Comparison of ENCODE assay signal across 10 cellular contexts in genomic region chr1:67019600-67020136, GRCh38. TPM values are rescaled to one million over a fixed set of nuclear protein-coding genes. Genes with fewer than 3 reads are reported as not detected.
DNase-seq lines count a peak whose midpoint lies in the region; ATAC-seq, FAIRE-seq and TF ChIP-seq lines count a peak whose summit lies in the region.
"Had no signal": no experiment of that assay in that cellular context is flagged by ENCODE, and none has a peak within 500 bp of the region (broad histone marks: within the 10 kb centered on the region; RNA-seq: fewer than 3 reads in every experiment).

No MANE protein-coding gene starts in this region.

- TF ChIP-seq RAD21 in K562 (CRISPR knock-in tag; conservative IDR thresholded peaks at IDR 0.05 in 1 of 2, IDR thresholded peaks at IDR 0.05 in 1 of 2), result no peak

- POLR2A ChIA-PET in HEK293 (lab: Yijun Ruan, JAX) (interaction anchor here (1.5 kb wide), 1 partner anchor 34 kb away, joined by 8 read pairs; the partner anchor contains the start of gene SLC35D1), K562 (lab: Yijun Ruan, JAX) (interaction anchor here (1.1 to 1.3 kb wide), 2 partner anchors 17 to 19 kb away, joined by 3 read pairs; no protein-coding TSS in a partner anchor)

- CTCF ChIA-PET in HEK293 (lab: Yijun Ruan, JAX) (interaction anchor here (0.5 to 1.6 kb wide), 3 partner anchors 10 to 129 kb away, joined by 5 to 7 read pairs (median 6); no protein-coding TSS in a partner anchor), K562 (lab: Yijun Ruan, JAX; ENCODE audit: low intra/inter-chr PET ratio) (no interaction called here)

- ATAC-seq in K562 (no peak), GM21576 (IDR thresholded peaks at IDR 0.05; ENCODE audit: unreplicated experiment) (no peak), HG03108 (IDR thresholded peaks at IDR 0.05; ENCODE audit: unreplicated experiment) (no peak)

- no peaks in the 10 kb centered on the region for H3K79me2 ChIP-seq in K562 (ENCODE audit: control insufficient read depth, insufficient read depth, low read length)

- H3K27me3 ChIP-seq in K562 (ENCODE audit: control insufficient read depth in 2 of 2, insufficient read depth in 2 of 2, low read length in 2 of 2), result no peaks in the 10 kb centered on the region

- H3K36me3 ChIP-seq in HEK293 (ENCODE audit: control insufficient read depth in 2 of 2, insufficient read depth in 1 of 2, low read length in 2 of 2) (peaks cover 7 to 51% of the 10 kb centered on the region in 2 experiments), K562 (ENCODE audit: control insufficient read depth, insufficient read depth, low read length) (peaks cover 24% of the 10 kb centered on the region; the same call in 2 of the 3 replicates)

- no peak overlapping the region for H3K9ac ChIP-seq in K562 (ENCODE audit: insufficient read depth in 1 of 2, low read depth in 2 of 2, low read length in 2 of 2)

- DNase-seq in K562 (ENCODE audit: extremely low read depth in 1 of 4, low spot score in 3 of 4), result no peak
- peak; percentile 41 for DNase-seq in iPS DF 4.7 (ENCODE audit: extremely low read depth, low spot score)
- peak; percentile 45 for DNase-seq in skeletal muscle cell (ENCODE audit: low read depth)
- no peak for DNase-seq in activated CD4-positive, alpha-beta T cell treated with anti-CD3 and anti-CD28 coated beads for 1 hour
- DNase-seq in stimulated activated CD4-positive, alpha-beta T cell treated with anti-CD3 and anti-CD28 coated beads, Interleukin-4, amount 100 ng/mL, for 24 hours, result no peak
- DNase-seq: activated naive CD4-positive, alpha-beta T cell treated with anti-CD3 and anti-CD28 coated beads, Interleukin-2, amount 50 U/mL, for 16 hours; NCI-H1105 had no signal

- H3K27ac ChIP-seq in HEK293 (ENCODE audit: extremely low read depth, low read depth, low read length) (no peak overlapping the region), K562 (ENCODE audit: extremely low read depth, low read depth, low read length) (no peak overlapping the region)

- in situ Hi-C loops in K562 (cut with MboI), result no loop called here

- intact Hi-C loops in K562 (cut with micrococcal nuclease), result no loop called here

- H3K9me1 ChIP-seq in K562 (ENCODE audit: control insufficient read depth, insufficient read depth, low read length), result no peaks in the 10 kb centered on the region

- H3K9me3 ChIP-seq in HEK293 (ENCODE audit: control insufficient read depth, insufficient read depth, low read depth, low read length) (no peaks in the 10 kb centered on the region), K562 (replicated peaks; ENCODE audit: control insufficient read depth, insufficient read depth, low read depth, low read length) (no peaks in the 10 kb centered on the region)

- TF ChIP-seq EP300 in K562 (IDR thresholded peaks at IDR 0.05; ENCODE audit: low read length), result no peak

- no TSS peak for BruUV-seq in K562 (replicated peaks; lab: Mats Ljungman, UMichigan)

- no peaks in the 10 kb centered on the region; the same call in 1 of the 2 replicates for H3K4me1 ChIP-seq in HEK293 (ENCODE audit: control insufficient read depth, insufficient read depth, low read length)
- no peaks in the 10 kb centered on the region for H3K4me1 ChIP-seq in K562 (replicated peaks in 1 of 2; ENCODE audit: control insufficient read depth in 2 of 2, insufficient read depth in 2 of 2, low read length in 2 of 2)

- H3K4me2 ChIP-seq in K562 (ENCODE audit: insufficient read depth, low read length), result no peak overlapping the region

- no peak overlapping the region for H3K4me3 ChIP-seq in HEK293 (ENCODE audit: low read depth, low read length)
- H3K4me3 ChIP-seq in K562, result no peak overlapping the region
- no peak overlapping the region for H3K4me3 ChIP-seq in skeletal muscle cell (ENCODE audit: low read depth, low read length)

- TF ChIP-seq POLR2A in K562 (conservative IDR thresholded peaks at IDR 0.05), result no peak

- H4K20me1 ChIP-seq in K562 (replicated peaks; ENCODE audit: control insufficient read depth, insufficient read depth, low read length), result no peaks in the 10 kb centered on the region

- TF ChIP-seq CTCF in HEK293 (tag by site-specific recombination; IDR thresholded peaks at IDR 0.05) (no peak), K562 (IDR thresholded peaks at IDR 0.05 in 2 of 3, conservative IDR thresholded peaks at IDR 0.05 in 1 of 3; ENCODE audit: insufficient read depth in 2 of 3, low read depth in 1 of 3, low read length in 3 of 3) (no peak)

- FAIRE-seq in K562 (lab: Jason Lieb, UNC), result peak; percentile 19

- WGBS in K562 (ENCODE audit: insufficient coverage, low coverage, missing lambda C conversion rate), result 22% methylated on average over 1 of the region's 1 CpG

- no peak overlapping the region for H2AFZ ChIP-seq in K562 (ENCODE audit: low read depth, low read length)

TF ChIP-seq in HEK293, 187 proteins besides CTCF, POLR2A, EP300 and RAD21 (continues in another document):
- TF ChIP-seq SP2 (tag by site-specific recombination; IDR thresholded peaks at IDR 0.05), result 0 out of 2 replicates have a peak, but pooled peaks have one; percentile 10
- TF ChIP-seq ZFP69B (tag by site-specific recombination; IDR thresholded peaks at IDR 0.05), result 0 out of 2 replicates have a peak, but pooled peaks have one; percentile 17
- TF ChIP-seq ZNF221 (tag by site-specific recombination; IDR thresholded peaks at IDR 0.05; ENCODE audit: borderline replicate concordance), result no peak
- 0 out of 2 replicates have a peak, but pooled peaks have one; percentile 27 for TF ChIP-seq FEZF1 (tag by site-specific recombination; IDR thresholded peaks at IDR 0.05)
- 0 out of 2 replicates have a peak, but pooled peaks have one; percentile 31 for TF ChIP-seq ZNF549 (tag by site-specific recombination; IDR thresholded peaks at IDR 0.05)
- no peak for TF ChIP-seq ZNF24 (tag by site-specific recombination; IDR thresholded peaks at IDR 0.05)

TF ChIP-seq in K562, 482 proteins besides CTCF, POLR2A, EP300 and RAD21 (continues in another document):
- TF ChIP-seq KAT2B (IDR thresholded peaks at IDR 0.05; ENCODE audit: low read depth, low read length), result no peak
- no peak for TF ChIP-seq ARID4B (CRISPR knock-in tag; IDR thresholded peaks at IDR 0.05)
- no peak for TF ChIP-seq SREBF1 (IDR thresholded peaks at IDR 0.05; ENCODE audit: borderline replicate concordance, low read depth, low read length)

RNA-seq across cellular contexts. Expression of gene SLC35D1, which starts 34.3 kb away (rescaled TPM):
- total RNA-seq in K562 (2011; cell fraction: chromatin; rRNA removed; ENCODE audit: low replicate concordance), result 9.7 and 20.5 TPM in 2 replicates
- 8.0 and 10.0 TPM in 2 replicates for total RNA-seq in K562 (2011; cell fraction: nucleolus; rRNA removed)
- 18.1 and 27.9 TPM in 2 replicates for total RNA-seq in K562 (2011; cell fraction: nucleoplasm; rRNA removed)
- total RNA-seq in K562 (2014; rRNA removed) (5.2 and 5.3 TPM in 2 replicates), K562 (2014; rRNA removed; fragmentation: Illumina TruSeq; extraction: Trizol) (9.3 and 10.1 TPM in 2 replicates), K562 (2015; rRNA removed; fragmentation: Illumina TruSeq; extraction: Trizol) (9.5 and 10.4 TPM in 2 replicates), K562 (2021) (6.5 and 7.1 TPM in 2 replicates)
- polyA plus RNA-seq in K562 (2011; rRNA removed) (6.2 and 6.4 TPM in 2 replicates), K562 (2014; fragmentation: Illumina TruSeq; extraction: Trizol) (6.7 and 6.8 TPM in 2 replicates), K562 (2014; fragmentation: Nextera tagmentation; extraction: Ambion mirVana) (1 to 10 TPM; 2.3 to 3.4 TPM), K562 (2014; rRNA removed) (4.9 and 5.7 TPM in 2 replicates)
- polyA plus RNA-seq in K562 (2011; cell fraction: cytosol; rRNA removed), result 2.3 and 5.1 TPM in 2 replicates
- 7.5 and 11.6 TPM in 2 replicates for polyA plus RNA-seq in K562 (2011; cell fraction: nucleus; rRNA removed)
- polyA plus RNA-seq in K562 (2012), result 4.5 and 4.7 TPM in 2 replicates
- polyA minus RNA-seq in K562 (2011; rRNA and poly(A)+ RNA removed), result 11.2 and 12.1 TPM in 2 replicates
- 4.0 and 4.7 TPM in 2 replicates for polyA minus RNA-seq in K562 (2011; cell fraction: cytosol; rRNA and poly(A)+ RNA removed)
- 5.8 and 10.3 TPM in 2 replicates for polyA minus RNA-seq in K562 (2011; cell fraction: nucleus; rRNA and poly(A)+ RNA removed)

Comparison
In these comparisons a context has a peak if more than half of its experiments do, and no peak if none do; other contexts are left out.
1. DNase-seq: peak in iPS DF 4.7 (single experiment) and skeletal muscle cell (single experiment); none in K562 (0 of 4), activated CD4-positive, alpha-beta T cell treated with anti-CD3 and anti-CD28 coated beads for 1 hour (single experiment) and stimulated activated CD4-positive, alpha-beta T cell treated with anti-CD3 and anti-CD28 coated beads, Interleukin-4, amount 100 ng/mL, for 24 hours (single experiment).
2. Of the 44 proteins assayed by ChIP-seq in both K562 and HEK293: peak only in K562: none; only in HEK293: SP2; in both: none; in neither: 43.